In genomic region chr11:73729594-73730206, GRCh38 we compare ENCODE assay signal across 8 cellular contexts. TPM values are rescaled to one million over a fixed set of nuclear protein-coding genes. Genes with fewer than 3 reads are reported as not detected.
A peak's percentile ranks its signal among the peaks of the same experiment; 100 is the strongest.
DNase-seq lines count a peak whose midpoint lies in the region; ATAC-seq and TF ChIP-seq lines count a peak whose summit lies in the region.

No MANE protein-coding gene starts in this region.

- H3K4me1 ChIP-seq in SJCRH30 (no peaks in the 10 kb centered on the region), iPS DF 6.9 (ENCODE audit: control insufficient read depth, insufficient read depth, low read length) (no peaks in the 10 kb centered on the region)

- no CpG with 5 or more reads among the region's 3 CpGs for WGBS in iPS DF 6.9 (ENCODE audit: insufficient coverage, insufficient read length)

- H3K36me3 ChIP-seq in SJCRH30 (peaks cover 11% of the 10 kb centered on the region), iPS DF 6.9 (ENCODE audit: control insufficient read depth, insufficient read depth, low read length) (no peaks in the 10 kb centered on the region)

- no peaks in the 10 kb centered on the region for H3K27me3 ChIP-seq in SJCRH30
- H3K27me3 ChIP-seq in iPS DF 6.9 (ENCODE audit: control insufficient read depth, insufficient read depth, low read length), result no peaks in the 10 kb centered on the region

- H3K9me3 ChIP-seq in SJCRH30 (replicated peaks) (no peaks in the 10 kb centered on the region; the same call in 1 of the 2 replicates), iPS DF 6.9 (ENCODE audit: control insufficient read depth, insufficient read depth, low read length) (no peaks in the 10 kb centered on the region)

- TF ChIP-seq POLR2A in GM18505 (IDR thresholded peaks at IDR 0.05; ENCODE audit: borderline replicate concordance, extremely low read depth, insufficient read depth, insufficient read length), result no peak

- H3K27ac ChIP-seq in SJCRH30 (no peak overlapping the region), iPS DF 6.9 (ENCODE audit: low read length) (no peak overlapping the region)

- no peak overlapping the region for H3K4me3 ChIP-seq in SJCRH30
- H3K4me3 ChIP-seq in iPS DF 6.9 (ENCODE audit: low read length), result no peak overlapping the region

- no peak for ATAC-seq in GM18505 (IDR thresholded peaks at IDR 0.05; ENCODE audit: unreplicated experiment)
- no peak for ATAC-seq in GM18520 (IDR thresholded peaks at IDR 0.05; ENCODE audit: unreplicated experiment)

- DNase-seq in A172 (ENCODE audit: low spot score) (peak; percentile 10), ELR (ENCODE audit: low read depth) (peak; percentile 36), SJCRH30 (peak; percentile 17 to 40), iPS DF 6.9 (ENCODE audit: low read depth, low spot score) (peak; percentile 16), activated gamma-delta T cell (lab: John Stamatoyannopoulos, UW) (no peak), NCI-H345 treated with DMSO at 0.1 percent for 48 hours (lab: John Stamatoyannopoulos, UW; ENCODE audit: unreplicated experiment) (no peak)

RNA-seq across cellular contexts. Expression of gene RAB6A, which starts 31.2 kb away (rescaled TPM):
- total RNA-seq in A172 (2014; rRNA removed; shearing (Covaris generic)), result 91.8 and 92.1 TPM in 2 replicates
- 71.5 and 74.7 TPM in 2 replicates for total RNA-seq in SJCRH30 (2014; rRNA removed; shearing (Covaris generic))

RNA-seq across cellular contexts. Expression of gene MRPL48, which starts 58.0 kb away (rescaled TPM):
- total RNA-seq in A172 (2014; rRNA removed; shearing (Covaris generic)), result 54.7 and 68.2 TPM in 2 replicates
- 45.9 and 54.0 TPM in 2 replicates for total RNA-seq in SJCRH30 (2014; rRNA removed; shearing (Covaris generic))

Comparison
In these comparisons a context has a peak if more than half of its experiments do, and no peak if none do; other contexts are left out.
1. DNase-seq: peak in A172 (single experiment), ELR (single experiment), SJCRH30 (2 of 2) and iPS DF 6.9 (single experiment); none in activated gamma-delta T cell (single experiment) and NCI-H345 treated with DMSO at 0.1 percent for 48 hours (single experiment).